Comparison of ENCODE assay signal across 19 cellular contexts in the genomic region with DNA sequence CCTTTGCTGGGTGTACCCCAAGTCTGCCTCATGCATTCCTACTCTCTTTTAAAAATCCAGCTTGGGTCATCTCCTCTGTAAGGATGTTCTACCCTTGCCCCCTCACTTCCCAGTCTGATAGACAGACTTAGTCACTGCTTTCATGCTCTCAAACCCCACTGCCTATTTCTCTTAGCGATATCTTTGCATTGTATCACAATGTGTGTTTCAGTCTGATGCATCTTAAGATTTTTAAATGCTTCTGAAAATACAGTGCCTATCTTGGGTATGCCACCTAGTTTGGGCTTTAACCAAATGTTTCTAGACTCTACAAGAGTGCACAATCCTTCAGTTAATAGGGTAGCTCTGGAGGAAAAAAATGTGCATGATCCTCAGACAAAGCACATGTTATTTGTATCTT.
DNase-seq lines count a peak whose midpoint lies in the region; ATAC-seq and TF ChIP-seq lines count a peak whose summit lies in the region.
"Had no signal": no experiment of that assay in that cellular context is flagged by ENCODE, and none has a peak within 500 bp of the region (broad histone marks: within the 10 kb centered on the region; RNA-seq: fewer than 3 reads in every experiment).

No MANE protein-coding gene starts in this region.

- no peaks in the 10 kb centered on the region for H3K27me3 Mint-ChIP-seq in CD8-positive, alpha-beta T cell (ENCODE audit: low read depth)
- H3K27me3 Mint-ChIP-seq in nephron (ENCODE audit: low read depth) = peaks cover 5% of the 10 kb centered on the region

- in situ Hi-C loops in transverse colon (cut with MboI; ENCODE audit: low pct_ligation_motif_present in 1 of 4, low pct_unique_long_range_greater_than_20kb in 1 of 4, low sequenced_read_pairs in 3 of 4) = no loop called here

- H3K4me1 Mint-ChIP-seq in CD8-positive, alpha-beta T cell (ENCODE audit: low read depth) = peaks cover 25% of the 10 kb centered on the region
- H3K4me1 Mint-ChIP-seq in nephron = peaks cover 35% of the 10 kb centered on the region

- TF ChIP-seq EP300 in transverse colon (IDR thresholded peaks at IDR 0.05; ENCODE audit: low read depth) (no peak), gastroesophageal sphincter (IDR thresholded peaks at IDR 0.05) (no peak)

- POLR2A ChIA-PET in CD8-positive, alpha-beta T cell (lab: Charles Lee) = interaction anchor here (0.6 kb wide), 1 partner anchor 22 kb away, joined by 3 read pairs; no protein-coding TSS in a partner anchor

- peaks cover 12% of the 10 kb centered on the region for H3K4me1 ChIP-seq in CD8-positive, alpha-beta T cell (ENCODE audit: insufficient read depth, low read length)
- H3K4me1 ChIP-seq in transverse colon (peaks cover 0 to 16% (median 0%) of the 10 kb centered on the region in 4 donors), gastroesophageal sphincter (peaks cover 0 to 22% (median 3%) of the 10 kb centered on the region in 3 donors)

- no peak for DNase-seq in CD8-positive, alpha-beta T cell
- no peak for DNase-seq in transverse colon
- DNase-seq in hypothalamus (lab: John Stamatoyannopoulos, UW) = no peak
- no peak for DNase-seq in T1000 (lab: John Stamatoyannopoulos, UW)
- no peak for DNase-seq in NCI-H2196 (lab: John Stamatoyannopoulos, UW; ENCODE audit: unreplicated experiment)
- DNase-seq: ACHN; EL; MM.1S; NCI-H1092; NCI-H1436; NCI-H187 treated with DMSO at 0.1 percent for 48 hours; NCI-H510A treated with DMSO at 0.1 percent for 48 hours; NCI-H748 treated with DMSO at 0.1 percent for 48 hours; NK-92 treated with Interleukin-12 subunit alpha and Interleukin-12 subunit beta, amount 100 ng/mL, for 24 hours had no signal

- H3K27ac ChIP-seq in CD8-positive, alpha-beta T cell (ENCODE audit: low read depth, low read length) = no peak overlapping the region
- H3K27ac ChIP-seq in VCaP = peak overlapping the region; percentile 9; the same call in 1 of the 2 replicates
- peak overlapping the region in 3 of 4 donors; percentile 23 to 39 (median 25) for H3K27ac ChIP-seq in transverse colon
- peak overlapping the region in 1 of 4 donors; percentile 32 for H3K27ac ChIP-seq in gastroesophageal sphincter

- no peaks in the 10 kb centered on the region for H3K36me3 ChIP-seq in CD8-positive, alpha-beta T cell (ENCODE audit: insufficient read depth, low read length)
- no peaks in the 10 kb centered on the region for H3K36me3 ChIP-seq in transverse colon
- H3K36me3 ChIP-seq in gastroesophageal sphincter = no peaks in the 10 kb centered on the region

- no peak overlapping the region for H3K4me3 ChIP-seq in CD8-positive, alpha-beta T cell (ENCODE audit: low read depth, low read length)
- no peak overlapping the region for H3K4me3 ChIP-seq in transverse colon
- no peak overlapping the region for H3K4me3 ChIP-seq in gastroesophageal sphincter

- TF ChIP-seq POLR2A in transverse colon (IDR thresholded peaks at IDR 0.05) = no peak
- no peak for TF ChIP-seq POLR2A in gastroesophageal sphincter (IDR thresholded peaks at IDR 0.05)

- H3K27me3 ChIP-seq in CD8-positive, alpha-beta T cell (ENCODE audit: insufficient read depth, low read length) = no peaks in the 10 kb centered on the region
- H3K27me3 ChIP-seq in transverse colon (no peaks in the 10 kb centered on the region), gastroesophageal sphincter (no peaks in the 10 kb centered on the region)

- no peak for ATAC-seq in CD8-positive, alpha-beta T cell
- no peak for ATAC-seq in gastroesophageal sphincter
- ATAC-seq: Panc1, SK-N-SH treated with all-trans-retinoic acid at 6 μM for 48 hours had no signal

- CTCF ChIA-PET in CD8-positive, alpha-beta T cell (lab: Charles Lee) = no interaction called here

- H3K4me3 Mint-ChIP-seq in CD8-positive, alpha-beta T cell = no peak overlapping the region
- no peak overlapping the region for H3K4me3 Mint-ChIP-seq in nephron

- H3K36me3 Mint-ChIP-seq in CD8-positive, alpha-beta T cell = no peaks in the 10 kb centered on the region
- H3K36me3 Mint-ChIP-seq in nephron (ENCODE audit: low read depth) = no peaks in the 10 kb centered on the region

- no peak for TF ChIP-seq CTCF in CD8-positive, alpha-beta T cell (IDR thresholded peaks at IDR 0.05)
- TF ChIP-seq CTCF in VCaP (conservative IDR thresholded peaks at IDR 0.05) = no peak
- TF ChIP-seq CTCF in nephron (IDR thresholded peaks at IDR 0.05; ENCODE audit: unreplicated experiment in 3 of 3) = no peak
- no peak for TF ChIP-seq CTCF in transverse colon (IDR thresholded peaks at IDR 0.05)
- no peak for TF ChIP-seq CTCF in gastroesophageal sphincter (IDR thresholded peaks at IDR 0.05)

- 100% methylated on average over 1 of the region's 1 CpG; no CpG with 5 or more reads in 1 of the 2 donors for WGBS in transverse colon (ENCODE audit: low coverage in 1 of 2), 2 donors
- 83 to 100% methylated on average over 1 of the region's 1 CpG for WGBS in gastroesophageal sphincter (ENCODE audit: low coverage in 1 of 2), 2 donors

- peak overlapping the region; percentile 2 for H3K27ac Mint-ChIP-seq in CD8-positive, alpha-beta T cell
- peak overlapping the region in 2 of 3 experiments; percentile 9 to 53 for H3K27ac Mint-ChIP-seq in nephron

- intact Hi-C loops in CD8-positive, alpha-beta T cell (cut with DNase I, micrococcal nuclease) = no loop called here
- intact Hi-C loops in transverse colon (cut with DNase I; ENCODE audit: low total_unique reads) = no loop called here

- H3K9me3 ChIP-seq in CD8-positive, alpha-beta T cell (ENCODE audit: low read length) = no peaks in the 10 kb centered on the region
- no peaks in the 10 kb centered on the region for H3K9me3 ChIP-seq in transverse colon
- H3K9me3 ChIP-seq in gastroesophageal sphincter = no peaks in the 10 kb centered on the region

- H3K9me3 Mint-ChIP-seq in CD8-positive, alpha-beta T cell = no peaks in the 10 kb centered on the region
- no peaks in the 10 kb centered on the region for H3K9me3 Mint-ChIP-seq in nephron
